In genomic region chr11:100932474-100933100, GRCh38 we compare ENCODE assay signal across 8 cellular contexts.
DNase-seq lines count a peak whose midpoint lies in the region; ATAC-seq and TF ChIP-seq lines count a peak whose summit lies in the region.

No MANE protein-coding gene starts in this region.

- H3K27me3 Mint-ChIP-seq in stimulated activated memory B cell treated with anti-CD40 and anti-IgM and Interleukin-4, amounts not matched to agents 10 μg/mL and 1 μg/mL and 100 μg/mL, for 72 hours, result no peaks in the 10 kb centered on the region

- no peaks in the 10 kb centered on the region for H3K9me3 Mint-ChIP-seq in stimulated activated memory B cell treated with anti-CD40 and anti-IgM and Interleukin-4, amounts not matched to agents 10 μg/mL and 1 μg/mL and 100 μg/mL, for 72 hours

- no peak overlapping the region for H2AFZ ChIP-seq in PC-9
- H2AFZ ChIP-seq in fibroblast of lung (ENCODE audit: low read length), result no peak overlapping the region

- no peak overlapping the region for H3K4me3 ChIP-seq in PC-9
- H3K4me3 ChIP-seq in fibroblast of lung (replicated peaks in 1 of 4; ENCODE audit: control extremely low read depth in 1 of 4, insufficient read depth in 1 of 4, low read depth in 3 of 4, low read length in 4 of 4), result no peak overlapping the region

- intact Hi-C loops in PC-9 (cut with micrococcal nuclease; ENCODE audit: unreplicated experiment), result loop anchor here (5.0 kb wide), 1 partner anchor 505 kb away; no protein-coding TSS in a partner anchor

- H3K79me2 ChIP-seq in PC-9 (ENCODE audit: low read depth) (no peaks in the 10 kb centered on the region), fibroblast of lung (ENCODE audit: control insufficient read depth, insufficient read depth, low read length) (no peaks in the 10 kb centered on the region)

- POLR2A ChIA-PET in PC-9 (lab: Charles Lee; ENCODE audit: unreplicated experiment), result no interaction called here

- DNase-seq in DMS 273 (lab: John Stamatoyannopoulos, UW; ENCODE audit: unreplicated experiment) (peak; percentile 40), DMS 273 treated with DMSO at 0.1 percent for 48 hours (lab: John Stamatoyannopoulos, UW) (no peak), PC-9 (peak in 1 of 2 experiments; percentile 67), fibroblast of lung (ENCODE audit: low read depth in 2 of 2) (peak; percentile 27 to 62), amniotic stem cell (lab: John Stamatoyannopoulos, UW) (no peak), mucosa of gallbladder (ENCODE audit: low spot score) (no peak)

- no peak overlapping the region for H3K4me3 Mint-ChIP-seq in stimulated activated memory B cell treated with anti-CD40 and anti-IgM and Interleukin-4, amounts not matched to agents 10 μg/mL and 1 μg/mL and 100 μg/mL, for 72 hours

- H3K27me3 ChIP-seq in PC-9 (ENCODE audit: insufficient read depth, low read depth) (no peaks in the 10 kb centered on the region), fibroblast of lung (ENCODE audit: control insufficient read depth, insufficient read depth, low read length) (no peaks in the 10 kb centered on the region)

- CTCF ChIA-PET in PC-9 (lab: Charles Lee), result interaction anchor here (0.5 to 0.6 kb wide), 2 partner anchors 88 to 505 kb away, joined by 4 read pairs; no protein-coding TSS in a partner anchor

- H3K9ac ChIP-seq in fibroblast of lung (ENCODE audit: insufficient read depth, low read length), result no peak overlapping the region

- no peaks in the 10 kb centered on the region for H3K36me3 ChIP-seq in PC-9 (ENCODE audit: low read depth)
- no peaks in the 10 kb centered on the region for H3K36me3 ChIP-seq in fibroblast of lung (ENCODE audit: control insufficient read depth, insufficient read depth, low read length)

- no peaks in the 10 kb centered on the region for H3K36me3 Mint-ChIP-seq in stimulated activated memory B cell treated with anti-CD40 and anti-IgM and Interleukin-4, amounts not matched to agents 10 μg/mL and 1 μg/mL and 100 μg/mL, for 72 hours

- H3K27ac Mint-ChIP-seq in stimulated activated memory B cell treated with anti-CD40 and anti-IgM and Interleukin-4, amounts not matched to agents 10 μg/mL and 1 μg/mL and 100 μg/mL, for 72 hours, result no peak overlapping the region

- H4K20me1 ChIP-seq in PC-9 (ENCODE audit: insufficient read depth) (no peaks in the 10 kb centered on the region), fibroblast of lung (ENCODE audit: control insufficient read depth, extremely low read depth, insufficient read depth, low read length) (no peaks in the 10 kb centered on the region)

- H3K4me1 Mint-ChIP-seq in stimulated activated memory B cell treated with anti-CD40 and anti-IgM and Interleukin-4, amounts not matched to agents 10 μg/mL and 1 μg/mL and 100 μg/mL, for 72 hours, result peaks cover 13% of the 10 kb centered on the region

- peak; percentile 45 for ATAC-seq in HG03135 (IDR thresholded peaks at IDR 0.05; ENCODE audit: unreplicated experiment)
- ATAC-seq in stimulated activated memory B cell treated with anti-CD40 and anti-IgM and Interleukin-4, amounts not matched to agents 10 μg/mL and 1 μg/mL and 100 μg/mL, for 72 hours, result peak; percentile 66

- H3K4me1 ChIP-seq in PC-9 (replicated peaks; ENCODE audit: insufficient read depth), result peaks cover 22% of the 10 kb centered on the region
- peaks cover 12% of the 10 kb centered on the region for H3K4me1 ChIP-seq in fibroblast of lung (ENCODE audit: control insufficient read depth, extremely low read depth, insufficient read depth, low read length)

- H3F3A ChIP-seq in PC-9 (ENCODE audit: insufficient read depth, low read depth), result peaks cover 13% of the 10 kb centered on the region; the same call in 1 of the 2 replicates

- H3K27ac ChIP-seq in PC-9 (no peak overlapping the region), fibroblast of lung (ENCODE audit: insufficient read depth, low read length) (no peak overlapping the region)

- TF ChIP-seq CTCF in PC-9 (conservative IDR thresholded peaks at IDR 0.05), result peak; percentile 79
- TF ChIP-seq CTCF in fibroblast of lung (conservative IDR thresholded peaks at IDR 0.05 in 1 of 2, IDR thresholded peaks at IDR 0.05 in 1 of 2; ENCODE audit: low read depth in 1 of 2, low read length in 2 of 2), result peak; percentile 18 to 53

- H3K9me2 ChIP-seq in PC-9 (ENCODE audit: insufficient read depth), result no peaks in the 10 kb centered on the region

- no TSS peak for BruUV-seq in PC-9 (replicated peaks; lab: Mats Ljungman, UMichigan)

- H3K4me2 ChIP-seq in PC-9 (no peak overlapping the region), fibroblast of lung (ENCODE audit: extremely low read depth, insufficient read depth, low read length) (no peak overlapping the region)

- H3K9me3 ChIP-seq in PC-9 (ENCODE audit: insufficient read depth, low read depth) (no peaks in the 10 kb centered on the region), fibroblast of lung (ENCODE audit: control insufficient read depth, insufficient read depth, low read depth, low read length) (no peaks in the 10 kb centered on the region)

Comparison
In these comparisons a context has a peak if more than half of its experiments do, and no peak if none do; other contexts are left out.
1. DNase-seq: peak in DMS 273 (single experiment) and fibroblast of lung (2 of 2); none in DMS 273 treated with DMSO at 0.1 percent for 48 hours (single experiment), amniotic stem cell (single experiment) and mucosa of gallbladder (single experiment).